In the genomic region with DNA sequence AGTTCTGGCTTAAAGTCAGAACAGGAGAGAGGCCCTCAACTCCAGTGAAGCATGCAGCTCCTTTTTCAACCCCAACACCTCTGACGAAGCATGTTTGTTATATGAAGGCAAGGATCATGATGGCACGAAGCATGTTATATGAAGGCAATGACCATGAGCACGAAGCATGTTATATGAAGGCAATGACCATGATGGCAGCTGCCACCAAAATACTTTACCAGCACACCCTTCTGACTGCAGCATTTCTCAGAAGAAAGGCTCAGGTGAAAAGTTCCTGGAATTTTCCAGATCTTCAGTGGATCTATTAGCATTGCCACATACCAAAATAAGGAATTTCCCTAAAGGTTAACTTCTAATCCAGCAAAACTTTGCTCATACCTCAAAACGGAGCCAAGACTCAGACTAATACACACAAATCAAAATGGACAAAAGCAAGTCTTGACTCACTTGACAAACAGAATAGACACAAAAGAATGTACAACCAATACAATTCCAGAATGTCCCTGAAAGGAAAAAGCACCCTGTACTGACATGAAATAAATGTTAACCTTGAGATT, we compare ENCODE assay signal across 12 cellular contexts.
DNase-seq lines count a peak whose midpoint lies in the region; ATAC-seq and TF ChIP-seq lines count a peak whose summit lies in the region.
"Had no signal": no experiment of that assay in that cellular context is flagged by ENCODE, and none has a peak within 500 bp of the region (broad histone marks: within the 10 kb centered on the region; RNA-seq: fewer than 3 reads in every experiment).

No MANE protein-coding gene starts in this region.

- no peak for ATAC-seq in GM18511 (IDR thresholded peaks at IDR 0.05; ENCODE audit: unreplicated experiment)
- ATAC-seq: mucosa of descending colon had no signal

- H3K27ac ChIP-seq in RWPE1 (peak overlapping the region; percentile 98), rectal smooth muscle tissue (ENCODE audit: low read depth, low read length) (peak overlapping the region; percentile 10)

- CTCF ChIA-PET in RWPE1 (lab: Yijun Ruan, JAX) = interaction anchor here (0.7 to 1.1 kb wide), 2 partner anchors 12 to 227 kb away, joined by 3 to 6 read pairs; no protein-coding TSS in a partner anchor

- TF ChIP-seq CTCF in RWPE1 (conservative IDR thresholded peaks at IDR 0.05; ENCODE audit: low read depth) (no peak), fibroblast of mammary gland (conservative IDR thresholded peaks at IDR 0.05; ENCODE audit: control insufficient read depth, insufficient read depth, low read depth, low read length) (no peak)

- H3K4me3 ChIP-seq in fibroblast of mammary gland (ENCODE audit: control insufficient read depth, low read depth, low read length) (no peak overlapping the region), rectal smooth muscle tissue (ENCODE audit: low read length) (no peak overlapping the region)
- H3K4me3 ChIP-seq: mucosa of descending colon had no signal

- DNase-seq in AG08395 (ENCODE audit: low spot score) (peak; percentile 30), RWPE1 (ENCODE audit: low spot score) (peak; percentile 71), fibroblast of mammary gland (ENCODE audit: low read depth) (peak; percentile 52), ecto neural progenitor cell (ENCODE audit: low spot score) (no peak), NCI-H1048 (lab: John Stamatoyannopoulos, UW) (no peak), NCI-H526 treated with DMSO at 0.1 percent for 48 hours (lab: John Stamatoyannopoulos, UW) (no peak)
- DNase-seq: activated gamma-delta T cell; effector CD4-positive, alpha-beta T cell; mucosa of descending colon; NCI-H226 had no signal

- POLR2A ChIA-PET in RWPE1 (lab: Yijun Ruan, JAX; ENCODE audit: low non-redundant PET) = interaction anchor here (0.6 kb wide), 1 partner anchor 11 kb away, joined by 3 read pairs; no protein-coding TSS in a partner anchor

- no peaks in the 10 kb centered on the region for H3K36me3 ChIP-seq in rectal smooth muscle tissue (ENCODE audit: control insufficient read depth, insufficient read depth, low read length)

- no peaks in the 10 kb centered on the region for H3K27me3 ChIP-seq in rectal smooth muscle tissue (ENCODE audit: control insufficient read depth, insufficient read depth, low read length)

- no peaks in the 10 kb centered on the region for H3K4me1 ChIP-seq in rectal smooth muscle tissue (ENCODE audit: control insufficient read depth, insufficient read depth, low read length)

- no peak overlapping the region for H3K9ac ChIP-seq in rectal smooth muscle tissue (ENCODE audit: low read length)

Comparison
In these comparisons a context has a peak if more than half of its experiments do, and no peak if none do; other contexts are left out.
1. DNase-seq: peak in AG08395 (single experiment), RWPE1 (single experiment) and fibroblast of mammary gland (single experiment); none in ecto neural progenitor cell (single experiment), NCI-H1048 (single experiment) and NCI-H526 treated with DMSO at 0.1 percent for 48 hours (single experiment).